In genomic region chr20:37231970-37232620, GRCh38 we compare ENCODE assay signal across 27 cellular contexts. TPM values are rescaled to one million over a fixed set of nuclear protein-coding genes. Genes with fewer than 3 reads are reported as not detected.
A peak's percentile ranks its signal among the peaks of the same experiment; 100 is the strongest.
DNase-seq lines count a peak whose midpoint lies in the region; ATAC-seq lines count a peak whose summit lies in the region.
"Had no signal": no experiment of that assay in that cellular context is flagged by ENCODE, and none has a peak within 500 bp of the region (broad histone marks: within the 10 kb centered on the region; RNA-seq: fewer than 3 reads in every experiment).

No MANE protein-coding gene starts in this region.

- DNase-seq in Ammon's horn (ENCODE audit: low spot score) (peak; percentile 43), NCI-H146 (lab: John Stamatoyannopoulos, UW) (peak; percentile 87), SJCRH30 (peak; percentile 96 to 97), myocyte (ENCODE audit: low read depth) (peak; percentile 62), DMS153 (lab: John Stamatoyannopoulos, UW) (no peak), DMS114 treated with DMSO at 0.1 percent for 48 hours (lab: John Stamatoyannopoulos, UW; ENCODE audit: unreplicated experiment) (no peak)
- DNase-seq in stimulated activated CD4-positive, alpha-beta T cell treated with anti-CD3 and anti-CD28 coated beads, Interleukin-15, amount 100 ng/mL, for 24 hours: no peak
- DNase-seq: activated CD8-positive, alpha-beta T cell treated with anti-CD3 and anti-CD28 coated beads, Interleukin-2, amount 10 ng/mL, durations not matched to agents 7 days and 5 days; activated T-cell treated with anti-CD3 and anti-CD28 coated beads, Interleukin-2, amount 50 U/mL, for 48 hours; aorta; foreskin melanocyte; GOT3; KBM-7; naive B cell; NCI-H2171; sigmoid colon; stimulated activated CD4-positive, alpha-beta T cell treated with anti-CD3 and anti-CD28 coated beads, Interleukin-1b, Interleukin-23, amount 100 ng/mL, for 48 hours; stimulated activated naive CD4-positive, alpha-beta T cell had no signal

- H3K36me3 ChIP-seq in SJCRH30: peaks cover 86% of the 10 kb centered on the region

- H3K4me1 ChIP-seq in SJCRH30: peaks cover 38% of the 10 kb centered on the region

- no peak for ATAC-seq in HG02852 (IDR thresholded peaks at IDR 0.05; ENCODE audit: unreplicated experiment)
- ATAC-seq: activated CD8-positive, alpha-beta T cell treated with anti-CD3 and anti-CD28 coated beads, Interleukin-2, amount 10 ng/mL, durations not matched to agents 7 days and 5 days had no signal

- no peak overlapping the region for H3K4me3 ChIP-seq in SJCRH30
- H3K4me3 ChIP-seq: BLaER1 treated with 17β-estradiol and CSF1 and Interleukin-3, amounts not matched to agents 10 nM and 100 nM; dorsolateral prefrontal cortex; Peyer's patch; sigmoid colon; SK-N-MC had no signal

- H3K27me3 ChIP-seq in SJCRH30: no peaks in the 10 kb centered on the region
- H3K27me3 ChIP-seq: BLaER1 treated with 17β-estradiol and CSF1 and Interleukin-3, amounts not matched to agents 10 nM and 100 nM; dorsolateral prefrontal cortex; Peyer's patch; sigmoid colon had no signal

- no peaks in the 10 kb centered on the region for H3K9me3 ChIP-seq in SJCRH30 (replicated peaks)
- H3K9me3 ChIP-seq: BLaER1 treated with 17β-estradiol and CSF1 and Interleukin-3, amounts not matched to agents 10 nM and 100 nM; Peyer's patch; sigmoid colon had no signal

- peak overlapping the region; percentile 70 for H3K27ac ChIP-seq in SJCRH30
- H3K27ac ChIP-seq: BLaER1 treated with 17β-estradiol and CSF1 and Interleukin-3, amounts not matched to agents 10 nM and 100 nM; dorsolateral prefrontal cortex; parathyroid adenoma; Peyer's patch; sigmoid colon; SK-N-MC had no signal

RNA-seq across cellular contexts. Expression of gene GHRH, which starts 29.5 kb away (rescaled TPM):
- not detected in 2 replicates for total RNA-seq in SJCRH30 (2014; rRNA removed; shearing (Covaris generic))
- total RNA-seq in myocyte: not detected in 2 replicates
- not detected for polyA plus RNA-seq in myocyte (2012)
- total RNA-seq: activated CD8-positive, alpha-beta T cell treated with anti-CD3 and anti-CD28 coated beads, Interleukin-2, amount 10 ng/mL, durations not matched to agents 7 days and 5 days; aorta; lung microvascular endothelial cell; Peyer's patch; sigmoid colon had no signal
- polyA plus RNA-seq: aorta, esophagus, keratinocyte, sigmoid colon had no signal

RNA-seq across cellular contexts. Expression of gene MROH8, which starts 52.7 kb away (rescaled TPM):
- 2.0 and 2.1 TPM in 2 replicates for total RNA-seq in SJCRH30 (2014; rRNA removed; shearing (Covaris generic))
- 6.6 and 7.0 TPM in 2 replicates for total RNA-seq in myocyte
- 4.9 TPM for polyA plus RNA-seq in myocyte (2012)

RNA-seq across cellular contexts. Expression of gene RPN2, which starts 53.0 kb away (rescaled TPM):
- total RNA-seq in SJCRH30 (2014; rRNA removed; shearing (Covaris generic)): 369 and 373 TPM in 2 replicates
- 217 and 252 TPM in 2 replicates for total RNA-seq in myocyte
- polyA plus RNA-seq in myocyte (2012): 213 TPM

RNA-seq across cellular contexts. Expression of gene MANBAL, which starts 57.4 kb away (rescaled TPM):
- total RNA-seq in SJCRH30 (2014; rRNA removed; shearing (Covaris generic)): 28.9 and 32.4 TPM in 2 replicates
- 11.4 and 12.3 TPM in 2 replicates for total RNA-seq in myocyte
- polyA plus RNA-seq in myocyte (2012): 69.6 TPM

Comparison
In these comparisons a context has a peak if more than half of its experiments do, and no peak if none do; other contexts are left out.
1. DNase-seq: peak in Ammon's horn (single experiment), NCI-H146 (single experiment), SJCRH30 (2 of 2) and myocyte (single experiment); none in DMS153 (single experiment), stimulated activated CD4-positive, alpha-beta T cell treated with anti-CD3 and anti-CD28 coated beads, Interleukin-15, amount 100 ng/mL, for 24 hours (single experiment) and DMS114 treated with DMSO at 0.1 percent for 48 hours (single experiment).